ENCODE assay signal across 22 cellular contexts in genomic region chr5:76471994-76472337, GRCh38.
DNase-seq lines count a peak whose midpoint lies in the region; ATAC-seq, FAIRE-seq and TF ChIP-seq lines count a peak whose summit lies in the region.
"Had no signal": no experiment of that assay in that cellular context is flagged by ENCODE, and none has a peak within 500 bp of the region (broad histone marks: within the 10 kb centered on the region; RNA-seq: fewer than 3 reads in every experiment).

No MANE protein-coding gene starts in this region.

- peaks cover 74% of the 10 kb centered on the region for H3K4me1 Mint-ChIP-seq in activated naive CD4-positive, alpha-beta T cell treated with anti-CD3 and anti-CD28 coated beads, Interleukin-2, amount 10 ng/mL, durations not matched to agents 7 days and 5 days
- H3K4me1 Mint-ChIP-seq in T-cell: peaks cover 84 to 92% (median 92%) of the 10 kb centered on the region in 3 donors
- peaks cover 8 to 12% of the 10 kb centered on the region in 2 donors for H3K4me1 Mint-ChIP-seq in stimulated activated naive B cell treated with anti-CD40 and anti-IgM and Interleukin-4, amounts not matched to agents 10 μg/mL and 1 μg/mL and 100 μg/mL, for 72 hours

- no peak overlapping the region for H4K91ac ChIP-seq in H1 (replicated peaks; ENCODE audit: insufficient read length, low read length)

- no peak for DNase-seq in activated naive CD4-positive, alpha-beta T cell treated with anti-CD3 and anti-CD28 coated beads, Interleukin-2, amount 10 ng/mL, durations not matched to agents 7 days and 5 days
- DNase-seq in activated naive CD4-positive, alpha-beta T cell (lab: John Stamatoyannopoulos, UW): no peak
- DNase-seq in T-cell: no peak
- no peak for DNase-seq in H1 (ENCODE audit: low read depth in 1 of 2, low spot score in 2 of 2)
- DNase-seq in stimulated activated naive B cell treated with anti-CD40 and anti-IgM and Interleukin-4, amounts not matched to agents 10 μg/mL and 1 μg/mL and 100 μg/mL, for 72 hours: no peak
- no peak for DNase-seq in psoas muscle
- no peak for DNase-seq in brain microvascular endothelial cell
- DNase-seq: activated CD8-positive, alpha-beta memory T cell treated with anti-CD3 and anti-CD28 coated beads for 24 hours; COR-L47; DND-41; effector memory CD4-positive, alpha-beta T cell; left lung; NCI-H1048; NCI-H2081; Peyer's patch; spleen; testis had no signal

- peaks cover 55% of the 10 kb centered on the region for H3K36me3 Mint-ChIP-seq in activated naive CD4-positive, alpha-beta T cell treated with anti-CD3 and anti-CD28 coated beads, Interleukin-2, amount 10 ng/mL, durations not matched to agents 7 days and 5 days
- H3K36me3 Mint-ChIP-seq in T-cell: peaks cover 26% of the 10 kb centered on the region
- no peaks in the 10 kb centered on the region for H3K36me3 Mint-ChIP-seq in stimulated activated naive B cell treated with anti-CD40 and anti-IgM and Interleukin-4, amounts not matched to agents 10 μg/mL and 1 μg/mL and 100 μg/mL, for 72 hours

- H3K18ac ChIP-seq in H1 (ENCODE audit: extremely low read depth, low read length): no peak overlapping the region; the same call in 1 of the 2 replicates

- H3K9me3 ChIP-seq in H1 (ENCODE audit: insufficient read depth in 2 of 2, low read depth in 1 of 2, low read length in 1 of 2) (peaks cover 3% of the 10 kb centered on the region in 2 experiments; a peak in 2 of 4 replicates), psoas muscle (no peaks in the 10 kb centered on the region)
- H3K9me3 ChIP-seq: ascending aorta, left lung, neutrophil, Peyer's patch, spleen, testis had no signal

- H2BK5ac ChIP-seq in H1 (ENCODE audit: low read depth, low read length): peak overlapping the region; percentile 32; the same call in 1 of the 2 replicates

- H2AK5ac ChIP-seq in H1 (ENCODE audit: low read depth, low read length): peak overlapping the region; percentile 11; the same call in 1 of the 2 replicates

- no peak for TF ChIP-seq EP300 in H1 (IDR thresholded peaks at IDR 0.05; ENCODE audit: borderline replicate concordance in 1 of 2, low read depth in 2 of 2, low read length in 2 of 2)

- H3K14ac ChIP-seq in H1 (ENCODE audit: insufficient read length): no peak overlapping the region

- H3K27me3 Mint-ChIP-seq in activated naive CD4-positive, alpha-beta T cell treated with anti-CD3 and anti-CD28 coated beads, Interleukin-2, amount 10 ng/mL, durations not matched to agents 7 days and 5 days: no peaks in the 10 kb centered on the region
- no peaks in the 10 kb centered on the region for H3K27me3 Mint-ChIP-seq in T-cell
- H3K27me3 Mint-ChIP-seq in stimulated activated naive B cell treated with anti-CD40 and anti-IgM and Interleukin-4, amounts not matched to agents 10 μg/mL and 1 μg/mL and 100 μg/mL, for 72 hours: no peaks in the 10 kb centered on the region

- H2BK15ac ChIP-seq in H1 (ENCODE audit: low read length): peak overlapping the region; percentile 96; the same call in 1 of the 2 replicates

- no peak overlapping the region for H2AFZ ChIP-seq in H1 (ENCODE audit: low read length)

- no peak for FAIRE-seq in H1 (lab: Jason Lieb, UNC)

- no peaks in the 10 kb centered on the region for H3K36me3 ChIP-seq in H1 (ENCODE audit: control insufficient read depth in 2 of 4, insufficient read depth in 4 of 4, low read length in 3 of 4)
- no peaks in the 10 kb centered on the region for H3K36me3 ChIP-seq in psoas muscle (ENCODE audit: insufficient read depth in 1 of 2, low read depth in 1 of 2)
- H3K36me3 ChIP-seq in brain microvascular endothelial cell (replicated peaks): no peaks in the 10 kb centered on the region
- H3K36me3 ChIP-seq: ascending aorta, left lung, neutrophil, Peyer's patch, spleen had no signal

- no peak overlapping the region for H3K27ac ChIP-seq in H1 (ENCODE audit: low read depth, low read length)
- no peak overlapping the region for H3K27ac ChIP-seq in psoas muscle
- no peak overlapping the region for H3K27ac ChIP-seq in brain microvascular endothelial cell
- H3K27ac ChIP-seq: ascending aorta, KMS-11, left lung, neutrophil, testis had no signal

- POLR2A ChIA-PET in T-cell (lab: Charles Lee) (interaction anchor here in 1 of 2 donors (0.7 to 1.3 kb wide), 3 partner anchors 71 to 1135 kb away, joined by 3 to 5 read pairs (median 3); partner anchors contain the start of gene HMGCR), H1 (lab: Charles Lee; ENCODE audit: partially characterized antibody) (no interaction called here)

- no peak overlapping the region for H2BK12ac ChIP-seq in H1 (ENCODE audit: low read depth, low read length)

- H4K20me1 ChIP-seq in H1 (replicated peaks in 1 of 2; ENCODE audit: control insufficient read depth in 1 of 2, insufficient read depth in 2 of 2, low read length in 2 of 2): no peaks in the 10 kb centered on the region

- H3K23ac ChIP-seq in H1 (ENCODE audit: insufficient read length): no peak overlapping the region

- H3K27me3 ChIP-seq in H1 (replicated peaks in 1 of 4; ENCODE audit: control insufficient read depth in 3 of 4, extremely low read depth in 1 of 4, insufficient read depth in 3 of 4, low read length in 3 of 4): no peaks in the 10 kb centered on the region
- no peaks in the 10 kb centered on the region for H3K27me3 ChIP-seq in psoas muscle (ENCODE audit: insufficient read depth in 3 of 3, low read length in 2 of 3)
- no peaks in the 10 kb centered on the region for H3K27me3 ChIP-seq in brain microvascular endothelial cell (replicated peaks)
- H3K27me3 ChIP-seq: ascending aorta, left lung, neutrophil, Peyer's patch, spleen, testis had no signal

- no peak overlapping the region for H2BK120ac ChIP-seq in H1 (replicated peaks; ENCODE audit: low read depth, low read length)

- TF ChIP-seq CTCF in H1 (IDR thresholded peaks at IDR 0.05; ENCODE audit: control extremely low read depth in 1 of 3, insufficient read depth in 1 of 3, low read depth in 1 of 3, low read length in 3 of 3) (no peak), psoas muscle (IDR thresholded peaks at IDR 0.05) (no peak), brain microvascular endothelial cell (IDR thresholded peaks at IDR 0.05; ENCODE audit: low read depth, low read length, missing control alignments) (no peak)

- no peaks in the 10 kb centered on the region for H3K9me3 Mint-ChIP-seq in activated naive CD4-positive, alpha-beta T cell treated with anti-CD3 and anti-CD28 coated beads, Interleukin-2, amount 10 ng/mL, durations not matched to agents 7 days and 5 days
- no peaks in the 10 kb centered on the region for H3K9me3 Mint-ChIP-seq in T-cell
- no peaks in the 10 kb centered on the region for H3K9me3 Mint-ChIP-seq in stimulated activated naive B cell treated with anti-CD40 and anti-IgM and Interleukin-4, amounts not matched to agents 10 μg/mL and 1 μg/mL and 100 μg/mL, for 72 hours

- no peak overlapping the region for H3K4me2 ChIP-seq in H1 (ENCODE audit: insufficient read depth in 1 of 2, low read depth in 2 of 2, low read length in 2 of 2)
- H3K4me2 ChIP-seq: KMS-11 had no signal

- no peak overlapping the region for H3K4me3 Mint-ChIP-seq in activated naive CD4-positive, alpha-beta T cell treated with anti-CD3 and anti-CD28 coated beads, Interleukin-2, amount 10 ng/mL, durations not matched to agents 7 days and 5 days
- peak overlapping the region in 1 of 3 donors; percentile 66 for H3K4me3 Mint-ChIP-seq in T-cell
- H3K4me3 Mint-ChIP-seq in stimulated activated naive B cell treated with anti-CD40 and anti-IgM and Interleukin-4, amounts not matched to agents 10 μg/mL and 1 μg/mL and 100 μg/mL, for 72 hours: no peak overlapping the region

- H3K79me1 ChIP-seq in H1 (ENCODE audit: low read depth, low read length): peaks cover 8% of the 10 kb centered on the region; the same call in 1 of the 2 replicates

- no peak overlapping the region for H2BK20ac ChIP-seq in H1 (ENCODE audit: low read length)

- peak overlapping the region; percentile 43 for H3K27ac Mint-ChIP-seq in activated naive CD4-positive, alpha-beta T cell treated with anti-CD3 and anti-CD28 coated beads, Interleukin-2, amount 10 ng/mL, durations not matched to agents 7 days and 5 days
- peak overlapping the region; percentile 96 to 97 for H3K27ac Mint-ChIP-seq in T-cell
- H3K27ac Mint-ChIP-seq in stimulated activated naive B cell treated with anti-CD40 and anti-IgM and Interleukin-4, amounts not matched to agents 10 μg/mL and 1 μg/mL and 100 μg/mL, for 72 hours: peak overlapping the region; percentile 57
- H3K27ac Mint-ChIP-seq: activated T-helper 2 cell treated with anti-CD3 and anti-CD28 coated beads, Interferon-gamma antibody, Interleukin-2, Interleukin-4, amounts not matched to agents 10 μg/mL and 5 μg/mL and 100 μg/mL, durations not matched to agents 14 hours and 24 hours and 36 hours had no signal

- no peak for TF ChIP-seq RAD21 in H1 (IDR thresholded peaks at IDR 0.05 in 1 of 2, conservative IDR thresholded peaks at IDR 0.05 in 1 of 2; ENCODE audit: low read depth in 2 of 2, low read length in 2 of 2)

- H3K4ac ChIP-seq in H1 (replicated peaks; ENCODE audit: insufficient read length, low read depth, low read length): no peak overlapping the region

- in situ Hi-C loops in brain microvascular endothelial cell (cut with HindIII; ENCODE audit: low pct_ligation_motif_present, low sequenced_read_pairs): no loop called here

- H3K9ac ChIP-seq in H1 (replicated peaks in 1 of 4; ENCODE audit: extremely low read depth in 1 of 4, low read depth in 3 of 4, low read length in 3 of 4): no peak overlapping the region
- H3K9ac ChIP-seq: KMS-11 had no signal

- intact Hi-C loops in psoas muscle (cut with DNase I): no loop called here

- ATAC-seq in T-cell (replicated peaks in 1 of 4): no peak
- ATAC-seq in stimulated activated naive B cell treated with anti-CD40 and anti-IgM and Interleukin-4, amounts not matched to agents 10 μg/mL and 1 μg/mL and 100 μg/mL, for 72 hours (replicated peaks): no peak
- ATAC-seq in psoas muscle: no peak
- ATAC-seq in GM19035 (IDR thresholded peaks at IDR 0.05; ENCODE audit: unreplicated experiment): no peak
- ATAC-seq: left lung had no signal

- no peak for TF ChIP-seq POLR2A in H1 (IDR thresholded peaks at IDR 0.05; ENCODE audit: control extremely low read depth in 1 of 2, low read depth in 2 of 2, low read length in 2 of 2)

- H3K4me1 ChIP-seq in H1 (replicated peaks in 1 of 4; ENCODE audit: control insufficient read depth in 3 of 4, insufficient read depth in 4 of 4, low read length in 3 of 4) (peaks cover 0 to 15% (median 9%) of the 10 kb centered on the region in 4 experiments), psoas muscle (no peaks in the 10 kb centered on the region)
- H3K4me1 ChIP-seq: ascending aorta, testis had no signal

- no peak overlapping the region for H3K56ac ChIP-seq in H1 (replicated peaks; ENCODE audit: insufficient read length, low read depth, low read length)

- no peaks in the 10 kb centered on the region for H3K23me2 ChIP-seq in H1 (ENCODE audit: low read depth, low read length)

- CTCF ChIA-PET in activated naive CD4-positive, alpha-beta T cell treated with anti-CD3 and anti-CD28 coated beads, Interleukin-2, amount 10 ng/mL, durations not matched to agents 7 days and 5 days (lab: Charles Lee): interaction anchor here (1.4 to 2.7 kb wide), 2 partner anchors 69 to 75 kb away, joined by 3 to 9 read pairs; partner anchors contain the start of gene IQGAP2
- CTCF ChIA-PET in T-cell (lab: Charles Lee): interaction anchor here (0.8 to 2.8 kb wide), 2 partner anchors 11 to 68 kb away, joined by 3 to 13 read pairs; partner anchors contain the start of gene IQGAP2 (in 1 of the 2)
- CTCF ChIA-PET in H1 (lab: Charles Lee; ENCODE audit: partially characterized antibody): interaction anchor here (1.1 to 11.0 kb wide), 3 partner anchors 11 to 67 kb away, joined by 3 to 69 read pairs (median 5); no protein-coding TSS in a partner anchor

- 82% methylated on average over 6 of the region's 6 CpGs; no CpG with 5 or more reads in 1 of the 2 experiments for WGBS in H1 (ENCODE audit: extremely low coverage in 1 of 2, insufficient coverage in 1 of 2, insufficient read length in 1 of 2, insufficient replicate concordance in 2 of 2, low coverage in 1 of 2, low lambda C conversion rate in 2 of 2, missing lambda C conversion rate in 1 of 2), 2 experiments
- WGBS in psoas muscle, 3 donors: 37 to 67% (median 45%) methylated on average over 6 of the region's 6 CpGs

- H4K8ac ChIP-seq in H1 (ENCODE audit: extremely low read depth, insufficient read depth, low read length): no peak overlapping the region; the same call in 1 of the 2 replicates

- H4K5ac ChIP-seq in H1 (ENCODE audit: insufficient read length, low read depth, low read length): no peak overlapping the region

- peaks cover 0 to 8% of the 10 kb centered on the region in 2 experiments; a peak in 2 of 4 replicates for H3K79me2 ChIP-seq in H1 (ENCODE audit: control insufficient read depth in 1 of 2, insufficient read depth in 2 of 2, low read length in 2 of 2)

- H3K4me3 ChIP-seq in H1 (ENCODE audit: extremely low read depth in 1 of 4, insufficient read depth in 2 of 4, low read depth in 3 of 4, low read length in 4 of 4): no peak overlapping the region
- H3K4me3 ChIP-seq in psoas muscle: no peak overlapping the region
- H3K4me3 ChIP-seq in brain microvascular endothelial cell (ENCODE audit: low read depth, low read length): no peak overlapping the region
- H3K4me3 ChIP-seq: ascending aorta, left lung, Peyer's patch, spleen, testis had no signal

Comparison
In these comparisons a context has a peak if more than half of its experiments do, and no peak if none do; other contexts are left out.
1. H3K27ac Mint-ChIP-seq: peak in every context shown above with its lines; median percentile 96 in T-cell; 57 in stimulated activated naive B cell treated with anti-CD40 and anti-IgM and Interleukin-4, amounts not matched to agents 10 μg/mL and 1 μg/mL and 100 μg/mL, for 72 hours; 43 in activated naive CD4-positive, alpha-beta T cell treated with anti-CD3 and anti-CD28 coated beads, Interleukin-2, amount 10 ng/mL, durations not matched to agents 7 days and 5 days.